ENCODE assay signal across 8 cellular contexts in genomic region chr15:98779463-98780071, GRCh38.
A peak's percentile ranks its signal among the peaks of the same experiment; 100 is the strongest.
DNase-seq lines count a peak whose midpoint lies in the region; ATAC-seq and TF ChIP-seq lines count a peak whose summit lies in the region.

No MANE protein-coding gene starts in this region.

- TF ChIP-seq CTCF in AG09319 (IDR thresholded peaks at IDR 0.05; ENCODE audit: low read depth, low read length) (peak; percentile 96), colonic mucosa (IDR thresholded peaks at IDR 0.05) (peak; percentile 93), right lobe of liver (IDR thresholded peaks at IDR 0.05) (peak; percentile 77 to 97 (median 92))

- no peak overlapping the region for H3K9ac ChIP-seq in colonic mucosa (ENCODE audit: low read depth in 2 of 2, low read length in 2 of 2)

- H3K36me3 ChIP-seq in colonic mucosa: no peaks in the 10 kb centered on the region
- H3K36me3 ChIP-seq in right lobe of liver: no peaks in the 10 kb centered on the region

- peak; percentile 86 for ATAC-seq in GM18520 (IDR thresholded peaks at IDR 0.05; ENCODE audit: unreplicated experiment)
- ATAC-seq in HG03095 (IDR thresholded peaks at IDR 0.05; ENCODE audit: unreplicated experiment): peak; percentile 78
- peak; percentile 97 to 98 (median 98) for ATAC-seq in right lobe of liver

- intact Hi-C loops in colonic mucosa (cut with DNase I): loop anchor here (5.0 to 10.0 kb wide), 3 partner anchors 115 to 295 kb away; no protein-coding TSS in a partner anchor
- intact Hi-C loops in right lobe of liver (cut with DNase I): loop anchor here in 1 of 2 donors (10.0 kb wide), 1 partner anchor 275 kb away; no protein-coding TSS in a partner anchor

- 13% methylated on average over 16 of the region's 16 CpGs for WGBS in right lobe of liver (ENCODE audit: insufficient coverage, low coverage, low lambda C conversion rate, missing lambda C conversion rate)

- H3K27me3 ChIP-seq in colonic mucosa: no peaks in the 10 kb centered on the region
- peaks cover 0 to 2% of the 10 kb centered on the region in 2 donors for H3K27me3 ChIP-seq in right lobe of liver

- H3K4me3 ChIP-seq in colonic mucosa (no peak overlapping the region), right lobe of liver (no peak overlapping the region)

- H3K4me1 ChIP-seq in colonic mucosa (peaks cover 3% of the 10 kb centered on the region), right lobe of liver (no peaks in the 10 kb centered on the region)

- H3K9me3 ChIP-seq in colonic mucosa (no peaks in the 10 kb centered on the region), right lobe of liver (no peaks in the 10 kb centered on the region)

- peak; percentile 34 for DNase-seq in AG09319 (ENCODE audit: extremely low read depth, low read depth)
- peak; percentile 47 for DNase-seq in NCI-H345 treated with DMSO at 0.1 percent for 48 hours (lab: John Stamatoyannopoulos, UW; ENCODE audit: unreplicated experiment)
- DNase-seq in activated CD4-positive, alpha-beta T cell treated with anti-CD3 and anti-CD28 coated beads for 48 hours: peak; percentile 85
- peak; percentile 91 for DNase-seq in colonic mucosa
- DNase-seq in right lobe of liver: peak; percentile 77 to 78 (median 78)
- peak; percentile 38 to 72 (median 54) for DNase-seq in stimulated activated CD4-positive, alpha-beta T cell treated with anti-CD3 and anti-CD28 coated beads, TNF-alpha, amount 100 ng/mL, for 48 hours (ENCODE audit: low read depth in 3 of 3)

- TF ChIP-seq POLR2A in right lobe of liver (IDR thresholded peaks at IDR 0.05): no peak

- H3K27ac ChIP-seq in colonic mucosa (no peak overlapping the region), right lobe of liver (no peak overlapping the region)

Comparison
In these comparisons a context has a peak if more than half of its experiments do, and no peak if none do; other contexts are left out.
1. DNase-seq: peak in every context shown above with its lines; median percentile 91 in colonic mucosa; 85 in activated CD4-positive, alpha-beta T cell treated with anti-CD3 and anti-CD28 coated beads for 48 hours; 78 in right lobe of liver; 54 in stimulated activated CD4-positive, alpha-beta T cell treated with anti-CD3 and anti-CD28 coated beads, TNF-alpha, amount 100 ng/mL, for 48 hours; 47 in NCI-H345 treated with DMSO at 0.1 percent for 48 hours; 34 in AG09319.